In the genomic region with DNA sequence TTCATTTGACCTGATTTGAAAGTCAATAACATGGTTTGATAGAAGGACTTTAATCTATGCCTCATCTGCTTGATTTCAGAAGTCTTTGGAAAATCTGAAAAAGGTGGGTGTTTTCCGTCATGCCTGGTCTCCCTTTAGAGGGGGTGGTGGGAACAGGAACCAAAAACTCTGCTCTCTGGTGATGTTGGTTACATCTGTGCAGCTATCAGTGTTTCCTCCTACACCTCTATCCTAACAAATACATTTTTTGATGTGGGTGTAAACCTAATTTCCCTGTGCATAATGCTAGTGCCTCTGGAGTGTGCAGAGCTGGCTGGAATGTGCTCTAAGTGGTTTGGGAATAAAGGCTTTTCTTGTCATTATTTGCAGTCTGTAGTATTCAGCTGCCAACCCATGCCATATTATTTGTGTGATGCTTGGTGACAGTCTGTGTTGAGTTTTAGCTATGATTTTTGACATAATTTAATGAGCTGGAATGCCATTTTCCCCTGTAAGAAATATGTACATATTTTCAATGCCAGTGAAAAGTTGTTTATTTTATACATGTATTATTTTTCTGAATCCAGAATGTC, we compare ENCODE assay signal across 18 cellular contexts.
"Had no signal": no experiment of that assay in that cellular context is flagged by ENCODE, and none has a peak within 500 bp of the region (broad histone marks: within the 10 kb centered on the region; RNA-seq: fewer than 3 reads in every experiment).

No MANE protein-coding gene starts in this region.

- H3K27ac ChIP-seq: coronary artery had no signal

- H3K4me3 ChIP-seq: coronary artery, K562 had no signal

- DNase-seq: activated CD4-positive, alpha-beta T cell treated with anti-CD3 and anti-CD28 coated beads for 48 hours; activated CD4-positive, alpha-beta T cell treated with anti-CD3 and anti-CD28 coated beads, Interleukin-2, amount 50 U/mL, for 4 hours; activated CD4-positive, CD25-positive, alpha-beta regulatory T cell treated with anti-CD3 and anti-CD28 coated beads, Interleukin-2, amount 50 U/mL, for 72 hours; activated CD8-positive, alpha-beta memory T cell treated with anti-CD3 and anti-CD28 coated beads, Interleukin-2, amount 50 U/mL, for 48 hours; activated CD8-positive, alpha-beta T cell treated with anti-CD3 and anti-CD28 coated beads, Interleukin-2, amount 10 ng/mL, durations not matched to agents 7 days and 5 days; activated naive CD4-positive, alpha-beta T cell; activated T-cell treated with anti-CD3 and anti-CD28 coated beads, Interleukin-2, amount 50 U/mL, for 1 hour; aorta; central memory CD4-positive, alpha-beta T cell; Kasumi-1; NCI-H2029 treated with DMSO at 0.1 percent for 48 hours; NCI-H526; SIG-M5; T-helper 17 cell; T-helper 9 cell had no signal

- ATAC-seq: activated CD8-positive, alpha-beta T cell treated with anti-CD3 and anti-CD28 coated beads, Interleukin-2, amount 10 ng/mL, durations not matched to agents 7 days and 5 days; K562; T-helper 17 cell; WTC11 had no signal
